In genomic region chr10:132422169-132422691, GRCh38 we compare ENCODE assay signal across 8 cellular contexts. TPM values are rescaled to one million over a fixed set of nuclear protein-coding genes. Genes with fewer than 3 reads are reported as not detected.
DNase-seq lines count a peak whose midpoint lies in the region; ATAC-seq and TF ChIP-seq lines count a peak whose summit lies in the region.

No MANE protein-coding gene starts in this region.

- H3K4me3 ChIP-seq in BE2C (ENCODE audit: low read depth, low read length): no peak overlapping the region
- H3K4me3 ChIP-seq in esophagus muscularis mucosa: peak overlapping the region in 3 of 4 donors; percentile 10 to 34 (median 33)

- TF ChIP-seq POLR2A in esophagus muscularis mucosa (IDR thresholded peaks at IDR 0.05; ENCODE audit: low read depth): no peak

- no peaks in the 10 kb centered on the region for H3K27me3 Mint-ChIP-seq in stimulated activated naive CD8-positive, alpha-beta T cell treated with anti-CD3 and anti-CD28 coated beads, Interleukin-15, amount 100 ng/mL, for 72 hours

- peak overlapping the region; percentile 36 to 66 for H3K4me3 Mint-ChIP-seq in stimulated activated naive CD8-positive, alpha-beta T cell treated with anti-CD3 and anti-CD28 coated beads, Interleukin-15, amount 100 ng/mL, for 72 hours

- WGBS in esophagus muscularis mucosa: 72% methylated on average over 7 of the region's 20 CpGs

- H3K36me3 ChIP-seq in BE2C: peaks cover 3% of the 10 kb centered on the region; the same call in 1 of the 2 replicates
- H3K36me3 ChIP-seq in esophagus muscularis mucosa: peaks cover 0 to 3% (median 2%) of the 10 kb centered on the region in 4 donors

- peaks cover 37% of the 10 kb centered on the region for H3K4me1 ChIP-seq in BE2C
- H3K4me1 ChIP-seq in esophagus muscularis mucosa: peaks cover 44 to 68% (median 67%) of the 10 kb centered on the region in 4 donors

- DNase-seq in BE2C (peak; percentile 55), NCI-H2107 treated with DMSO at 0.1 percent for 48 hours (lab: John Stamatoyannopoulos, UW; ENCODE audit: unreplicated experiment) (peak; percentile 58), esophagus muscularis mucosa (ENCODE audit: extremely low spot score) (no peak), SIG-M5 (lab: John Stamatoyannopoulos, UW) (no peak)
- no peak for DNase-seq in stimulated activated naive CD8-positive, alpha-beta T cell treated with anti-CD3 and anti-CD28 coated beads, Interleukin-15, amount 100 ng/mL, for 72 hours

- H3K9me3 ChIP-seq in BE2C: no peaks in the 10 kb centered on the region; the same call in 1 of the 2 replicates
- H3K9me3 ChIP-seq in esophagus muscularis mucosa: no peaks in the 10 kb centered on the region

- peaks cover 38% of the 10 kb centered on the region for H3K4me1 Mint-ChIP-seq in stimulated activated naive CD8-positive, alpha-beta T cell treated with anti-CD3 and anti-CD28 coated beads, Interleukin-15, amount 100 ng/mL, for 72 hours

- ATAC-seq in GM21367 (IDR thresholded peaks at IDR 0.05; ENCODE audit: unreplicated experiment) (peak; percentile 41), GM18520 (IDR thresholded peaks at IDR 0.05; ENCODE audit: unreplicated experiment) (no peak), GM18873 (IDR thresholded peaks at IDR 0.05; ENCODE audit: low FRiP score, unreplicated experiment) (no peak)
- ATAC-seq in stimulated activated naive CD8-positive, alpha-beta T cell treated with anti-CD3 and anti-CD28 coated beads, Interleukin-15, amount 100 ng/mL, for 72 hours: no peak

- intact Hi-C loops in esophagus muscularis mucosa (cut with DNase I): no loop called here

- no peak for TF ChIP-seq CTCF in BE2C (IDR thresholded peaks at IDR 0.05; ENCODE audit: low read depth, low read length)
- no peak for TF ChIP-seq CTCF in esophagus muscularis mucosa (IDR thresholded peaks at IDR 0.05)

- no peaks in the 10 kb centered on the region for H3K27me3 ChIP-seq in BE2C
- H3K27me3 ChIP-seq in esophagus muscularis mucosa: no peaks in the 10 kb centered on the region

- H3K9me3 Mint-ChIP-seq in stimulated activated naive CD8-positive, alpha-beta T cell treated with anti-CD3 and anti-CD28 coated beads, Interleukin-15, amount 100 ng/mL, for 72 hours: no peaks in the 10 kb centered on the region

- peak overlapping the region; percentile 88 to 96 (median 92) for H3K27ac ChIP-seq in esophagus muscularis mucosa (replicated peaks in 1 of 4)

- TF ChIP-seq EP300 in esophagus muscularis mucosa (IDR thresholded peaks at IDR 0.05): no peak

- peak overlapping the region; percentile 90 to 98 for H3K27ac Mint-ChIP-seq in stimulated activated naive CD8-positive, alpha-beta T cell treated with anti-CD3 and anti-CD28 coated beads, Interleukin-15, amount 100 ng/mL, for 72 hours

RNA-seq across cellular contexts. Expression of gene PWWP2B, which starts 25.2 kb away (rescaled TPM):
- polyA plus RNA-seq in BE2C (2012; ENCODE audit: insufficient read depth, insufficient read length, low read depth): 52.5 TPM
- 10 to 100 TPM; 11.8 to 25.5 (median 14.3) TPM for total RNA-seq in esophagus muscularis mucosa

Comparison
In these comparisons a context has a peak if more than half of its experiments do, and no peak if none do; other contexts are left out.
1. DNase-seq: peak in BE2C (single experiment) and NCI-H2107 treated with DMSO at 0.1 percent for 48 hours (single experiment); none in esophagus muscularis mucosa (single experiment), stimulated activated naive CD8-positive, alpha-beta T cell treated with anti-CD3 and anti-CD28 coated beads, Interleukin-15, amount 100 ng/mL, for 72 hours (0 of 2) and SIG-M5 (single experiment).